Comparison of ENCODE assay signal across 7 cellular contexts in genomic region chr12:57429473-57430116, GRCh38. TPM values are rescaled to one million over a fixed set of nuclear protein-coding genes. Genes with fewer than 3 reads are reported as not detected.
DNase-seq lines count a peak whose midpoint lies in the region; ATAC-seq and TF ChIP-seq lines count a peak whose summit lies in the region.
"Had no signal": no experiment of that assay in that cellular context is flagged by ENCODE, and none has a peak within 500 bp of the region (broad histone marks: within the 10 kb centered on the region; RNA-seq: fewer than 3 reads in every experiment).

No MANE protein-coding gene starts in this region.

- CTCF ChIA-PET in Panc1 (lab: Charles Lee), result interaction anchor here (0.6 to 0.7 kb wide), 2 partner anchors 21 to 24 kb away, joined by 3 read pairs; no protein-coding TSS in a partner anchor

- intact Hi-C loops in Panc1 (cut with micrococcal nuclease; ENCODE audit: unreplicated experiment), result no loop called here

- peak overlapping the region; percentile 74 for H3K4me3 ChIP-seq in BE2C (ENCODE audit: low read depth, low read length)
- peak overlapping the region; percentile 60 to 86 for H3K4me3 ChIP-seq in Panc1 (ENCODE audit: low read depth in 2 of 2, low read length in 2 of 2)
- H3K4me3 ChIP-seq in iPS DF 6.9 (ENCODE audit: low read length), result peak overlapping the region; percentile 64; the same call in 1 of the 2 replicates

- H3K27me3 ChIP-seq in BE2C (no peaks in the 10 kb centered on the region), Panc1 (ENCODE audit: control insufficient read depth, insufficient read depth, low read length) (no peaks in the 10 kb centered on the region), iPS DF 6.9 (ENCODE audit: control insufficient read depth, insufficient read depth, low read length) (no peaks in the 10 kb centered on the region)

- H3K36me3 ChIP-seq in BE2C (no peaks in the 10 kb centered on the region), Panc1 (ENCODE audit: control insufficient read depth, insufficient read depth, low read length) (no peaks in the 10 kb centered on the region), iPS DF 6.9 (ENCODE audit: control insufficient read depth, insufficient read depth, low read length) (no peaks in the 10 kb centered on the region)

- H3K4me1 ChIP-seq in BE2C (no peaks in the 10 kb centered on the region), Panc1 (ENCODE audit: control insufficient read depth, insufficient read depth, low read length) (peaks cover 6% of the 10 kb centered on the region), iPS DF 6.9 (ENCODE audit: control insufficient read depth, insufficient read depth, low read length) (no peaks in the 10 kb centered on the region)

- BruUV-seq in Panc1 (replicated peaks; lab: Mats Ljungman, UMichigan), result TSS peak; percentile 95

- TF ChIP-seq CTCF in BE2C (IDR thresholded peaks at IDR 0.05; ENCODE audit: low read depth, low read length) (no peak), Panc1 (IDR thresholded peaks at IDR 0.05) (no peak)

- POLR2A ChIA-PET in Panc1 (lab: Charles Lee), result interaction anchor here (0.6 kb wide), 2 partner anchors 11 to 16 kb away, joined by 5 to 7 read pairs; no protein-coding TSS in a partner anchor

- DNase-seq in BE2C (no peak), Panc1 (ENCODE audit: low read depth, low spot score) (no peak), iPS DF 6.9 (ENCODE audit: low read depth, low spot score) (no peak), mucosa of gallbladder (ENCODE audit: low spot score) (no peak)

- ATAC-seq in Panc1 (no peak), GM19023 (IDR thresholded peaks at IDR 0.05; ENCODE audit: unreplicated experiment) (no peak), GM18511 (IDR thresholded peaks at IDR 0.05; ENCODE audit: unreplicated experiment) (no peak)

- H3K9me3 ChIP-seq in BE2C (no peaks in the 10 kb centered on the region), Panc1 (ENCODE audit: control insufficient read depth, insufficient read depth, low read depth, low read length) (no peaks in the 10 kb centered on the region), iPS DF 6.9 (ENCODE audit: control insufficient read depth, insufficient read depth, low read length) (no peaks in the 10 kb centered on the region)

- WGBS in iPS DF 6.9 (ENCODE audit: insufficient coverage, insufficient read length), result no CpG with 5 or more reads among the region's 9 CpGs

- in situ Hi-C loops in Panc1 (cut with HindIII; ENCODE audit: low pct_unique_long_range_greater_than_20kb, low sequenced_read_pairs), result no loop called here

- H3K27ac ChIP-seq in Panc1 (ENCODE audit: low read length) (peak overlapping the region; percentile 97), iPS DF 6.9 (ENCODE audit: low read length) (no peak overlapping the region)

RNA-seq across cellular contexts. Expression of gene R3HDM2, which starts 1.2 kb away (rescaled TPM):
- 83.2 TPM for polyA plus RNA-seq in BE2C (2012; ENCODE audit: insufficient read depth, insufficient read length, low read depth)
- total RNA-seq in Panc1 (2021; ENCODE audit: unreplicated experiment) (56.5 TPM), mucosa of gallbladder (73.5 TPM)
- polyA plus RNA-seq in Panc1 (2012; ENCODE audit: insufficient read length), result 54.2 TPM

RNA-seq across cellular contexts. Expression of gene INHBC, which starts 5.0 kb away (rescaled TPM):
- polyA plus RNA-seq in BE2C (2012; ENCODE audit: insufficient read depth, insufficient read length, low read depth), result not detected
- total RNA-seq in Panc1 (2021; ENCODE audit: unreplicated experiment) (not detected), mucosa of gallbladder (not detected)
- polyA plus RNA-seq in Panc1 (2012; ENCODE audit: insufficient read length), result not detected
- total RNA-seq: subcutaneous adipose tissue had no signal

RNA-seq across cellular contexts. Expression of gene INHBE, which starts 25.5 kb away (rescaled TPM):
- 12.7 TPM for polyA plus RNA-seq in BE2C (2012; ENCODE audit: insufficient read depth, insufficient read length, low read depth)
- total RNA-seq in Panc1 (2021; ENCODE audit: unreplicated experiment) (0.59 TPM), mucosa of gallbladder (0.58 TPM)
- 0.35 TPM for polyA plus RNA-seq in Panc1 (2012; ENCODE audit: insufficient read length)
- total RNA-seq: subcutaneous adipose tissue had no signal

RNA-seq across cellular contexts. Expression of gene GLI1, which starts 30.0 kb away (rescaled TPM):
- 1.5 TPM for polyA plus RNA-seq in BE2C (2012; ENCODE audit: insufficient read depth, insufficient read length, low read depth)
- total RNA-seq in Panc1 (2021; ENCODE audit: unreplicated experiment) (6.5 TPM), mucosa of gallbladder (6.2 TPM)
- polyA plus RNA-seq in Panc1 (2012; ENCODE audit: insufficient read length), result 7.7 TPM

RNA-seq across cellular contexts. Expression of gene ARHGAP9, which starts 50.1 kb away (rescaled TPM):
- polyA plus RNA-seq in BE2C (2012; ENCODE audit: insufficient read depth, insufficient read length, low read depth), result 1.4 TPM
- total RNA-seq in Panc1 (2021; ENCODE audit: unreplicated experiment), result 0.92 TPM
- 0.22 TPM for polyA plus RNA-seq in Panc1 (2012; ENCODE audit: insufficient read length)
- total RNA-seq in mucosa of gallbladder, result 20.4 TPM
